ENCODE assay signal across 8 cellular contexts in genomic region chr20:63697868-63698545, GRCh38. TPM values are rescaled to one million over a fixed set of nuclear protein-coding genes. Genes with fewer than 3 reads are reported as not detected.
DNase-seq lines count a peak whose midpoint lies in the region; ATAC-seq and TF ChIP-seq lines count a peak whose summit lies in the region.
"Had no signal": no experiment of that assay in that cellular context is flagged by ENCODE, and none has a peak within 500 bp of the region (broad histone marks: within the 10 kb centered on the region; RNA-seq: fewer than 3 reads in every experiment).

No MANE protein-coding gene starts in this region.

- H3K4me1 ChIP-seq in foreskin keratinocyte (peaks cover 14% of the 10 kb centered on the region), transverse colon (peaks cover 19 to 35% (median 30%) of the 10 kb centered on the region in 4 donors)
- H3K4me1 ChIP-seq in CD4-positive, alpha-beta memory T cell (ENCODE audit: insufficient read depth, low read length): peaks cover 47% of the 10 kb centered on the region
- H3K4me1 ChIP-seq: HAP-1 had no signal

- CTCF ChIA-PET in CD4-positive, alpha-beta memory T cell (lab: Charles Lee; ENCODE audit: partially characterized antibody): interaction anchor here (1.0 kb wide), 1 partner anchor 116 kb away, joined by 3 read pairs; no protein-coding TSS in a partner anchor

- H3K27ac ChIP-seq in foreskin keratinocyte (peak overlapping the region; percentile 70), transverse colon (peak overlapping the region in 3 of 4 donors; percentile 19 to 41 (median 22))
- no peak overlapping the region for H3K27ac ChIP-seq in CD4-positive, alpha-beta memory T cell (ENCODE audit: low read depth, low read length)

- H3K4me3 ChIP-seq in transverse colon: no peak overlapping the region
- H3K4me3 ChIP-seq in CD4-positive, alpha-beta memory T cell (ENCODE audit: low read length in 2 of 2): no peak overlapping the region
- H3K4me3 ChIP-seq: HAP-1 had no signal

- no peak overlapping the region for H3K4me3 Mint-ChIP-seq in activated T-cell treated with anti-CD3 and anti-CD28 coated beads, Interleukin-2, amount 50 U/mL, for 24 hours
- H3K4me3 Mint-ChIP-seq in activated T-cell treated with anti-CD3 and anti-CD28 coated beads, Interleukin-2, amount 50 U/mL, for 72 hours: peak overlapping the region in 1 of 2 donors; percentile 18
- no peak overlapping the region for H3K4me3 Mint-ChIP-seq in CD4-positive, alpha-beta memory T cell

- WGBS in transverse colon (ENCODE audit: low coverage in 1 of 2), 2 donors: 84% methylated on average over 40 of the region's 40 CpGs; no CpG with 5 or more reads in 1 of the 2 donors

- peaks cover 56% of the 10 kb centered on the region for H3K36me3 Mint-ChIP-seq in activated T-cell treated with anti-CD3 and anti-CD28 coated beads, Interleukin-2, amount 50 U/mL, for 24 hours (ENCODE audit: low read depth)
- H3K36me3 Mint-ChIP-seq in activated T-cell treated with anti-CD3 and anti-CD28 coated beads, Interleukin-2, amount 50 U/mL, for 72 hours (ENCODE audit: insufficient read depth in 2 of 2): peaks cover 2% of the 10 kb centered on the region in 2 donors
- peaks cover 0 to 3% of the 10 kb centered on the region in 2 donors for H3K36me3 Mint-ChIP-seq in CD4-positive, alpha-beta memory T cell

- no peak for DNase-seq in activated T-cell treated with anti-CD3 and anti-CD28 coated beads, Interleukin-2, amount 50 U/mL, for 24 hours
- no peak for DNase-seq in activated T-cell treated with anti-CD3 and anti-CD28 coated beads, Interleukin-2, amount 50 U/mL, for 72 hours
- DNase-seq in foreskin keratinocyte (peak in 1 of 2 donors; percentile 25), transverse colon (peak; percentile 7), DMS114 treated with DMSO at 0.1 percent for 48 hours (lab: John Stamatoyannopoulos, UW; ENCODE audit: unreplicated experiment) (no peak)
- no peak for DNase-seq in CD4-positive, alpha-beta memory T cell
- DNase-seq: NCI-H2171 treated with DMSO at 0.1 percent for 48 hours had no signal

- intact Hi-C loops in transverse colon (cut with DNase I; ENCODE audit: low total_unique reads): no loop called here
- intact Hi-C loops in CD4-positive, alpha-beta memory T cell (cut with micrococcal nuclease): no loop called here

- POLR2A ChIA-PET in CD4-positive, alpha-beta memory T cell (lab: Charles Lee; ENCODE audit: partially characterized antibody): interaction anchor here (0.8 to 3.6 kb wide), 10 partner anchors 9 to 282 kb away, joined by 3 to 26 read pairs (median 3); partner anchors contain the start of genes ARFRP1, GMEB2, LIME1 and SAMD10

- peak overlapping the region; percentile 73 for H3K27ac Mint-ChIP-seq in activated T-cell treated with anti-CD3 and anti-CD28 coated beads, Interleukin-2, amount 50 U/mL, for 24 hours
- H3K27ac Mint-ChIP-seq in activated T-cell treated with anti-CD3 and anti-CD28 coated beads, Interleukin-2, amount 50 U/mL, for 72 hours: no peak overlapping the region
- no peak overlapping the region for H3K27ac Mint-ChIP-seq in CD4-positive, alpha-beta memory T cell

- H3K9me3 Mint-ChIP-seq in activated T-cell treated with anti-CD3 and anti-CD28 coated beads, Interleukin-2, amount 50 U/mL, for 24 hours: no peaks in the 10 kb centered on the region
- H3K9me3 Mint-ChIP-seq in activated T-cell treated with anti-CD3 and anti-CD28 coated beads, Interleukin-2, amount 50 U/mL, for 72 hours: no peaks in the 10 kb centered on the region
- H3K9me3 Mint-ChIP-seq in CD4-positive, alpha-beta memory T cell: peaks cover 0 to 3% (median 0%) of the 10 kb centered on the region in 8 donors

- in situ Hi-C loops in transverse colon (cut with MboI; ENCODE audit: low pct_ligation_motif_present in 1 of 4, low pct_unique_long_range_greater_than_20kb in 1 of 4, low sequenced_read_pairs in 3 of 4): no loop called here

- no peaks in the 10 kb centered on the region for H3K27me3 Mint-ChIP-seq in activated T-cell treated with anti-CD3 and anti-CD28 coated beads, Interleukin-2, amount 50 U/mL, for 24 hours
- H3K27me3 Mint-ChIP-seq in activated T-cell treated with anti-CD3 and anti-CD28 coated beads, Interleukin-2, amount 50 U/mL, for 72 hours (ENCODE audit: low read depth): no peaks in the 10 kb centered on the region
- no peaks in the 10 kb centered on the region for H3K27me3 Mint-ChIP-seq in CD4-positive, alpha-beta memory T cell

- TF ChIP-seq CTCF in foreskin keratinocyte (conservative IDR thresholded peaks at IDR 0.05) (no peak), transverse colon (IDR thresholded peaks at IDR 0.05) (no peak)

- ATAC-seq in activated T-cell treated with anti-CD3 and anti-CD28 coated beads, Interleukin-2, amount 50 U/mL, for 72 hours (replicated peaks in 1 of 2): no peak
- no peak for ATAC-seq in foreskin keratinocyte

- H3K36me3 ChIP-seq in transverse colon: no peaks in the 10 kb centered on the region
- no peaks in the 10 kb centered on the region for H3K36me3 ChIP-seq in CD4-positive, alpha-beta memory T cell (ENCODE audit: insufficient read depth, low read length)

- H3K9me3 ChIP-seq in transverse colon: no peaks in the 10 kb centered on the region
- no peaks in the 10 kb centered on the region for H3K9me3 ChIP-seq in CD4-positive, alpha-beta memory T cell (ENCODE audit: control insufficient read depth in 1 of 2, low read length in 2 of 2)
- H3K9me3 ChIP-seq: HAP-1 had no signal

- TF ChIP-seq EP300 in transverse colon (IDR thresholded peaks at IDR 0.05; ENCODE audit: low read depth): no peak

- no peaks in the 10 kb centered on the region for H3K27me3 ChIP-seq in foreskin keratinocyte
- no peaks in the 10 kb centered on the region for H3K27me3 ChIP-seq in transverse colon
- no peaks in the 10 kb centered on the region for H3K27me3 ChIP-seq in CD4-positive, alpha-beta memory T cell (ENCODE audit: insufficient read depth, low read length)

- peaks cover 49% of the 10 kb centered on the region for H3K4me1 Mint-ChIP-seq in activated T-cell treated with anti-CD3 and anti-CD28 coated beads, Interleukin-2, amount 50 U/mL, for 24 hours (ENCODE audit: low read depth)
- H3K4me1 Mint-ChIP-seq in activated T-cell treated with anti-CD3 and anti-CD28 coated beads, Interleukin-2, amount 50 U/mL, for 72 hours (ENCODE audit: low read depth): peaks cover 12% of the 10 kb centered on the region
- H3K4me1 Mint-ChIP-seq in CD4-positive, alpha-beta memory T cell: peaks cover 6 to 38% (median 17%) of the 10 kb centered on the region in 4 donors

- no peak for TF ChIP-seq POLR2A in transverse colon (IDR thresholded peaks at IDR 0.05)

RNA-seq across cellular contexts. Expression of gene TNFRSF6B, which starts 1.6 kb away (rescaled TPM):
- total RNA-seq in activated T-cell treated with anti-CD3 and anti-CD28 coated beads, Interleukin-2, amount 50 U/mL, for 72 hours: 1 to 10 TPM; 1.0 to 1.2 TPM
- total RNA-seq in foreskin keratinocyte (189 and 224 TPM in 2 replicates), transverse colon (10 to 100 TPM in 3 of 4 donors, 1 to 10 TPM in 1; 4.2 to 34.4 (median 13.6) TPM)
- 245 and 287 TPM in 2 replicates for polyA plus RNA-seq in foreskin keratinocyte
- total RNA-seq in CD4-positive, alpha-beta memory T cell: not detected
- not detected for polyA plus RNA-seq in CD4-positive, alpha-beta memory T cell

RNA-seq across cellular contexts. Expression of gene ARFRP1, which starts 9.8 kb away (rescaled TPM):
- 10 to 100 TPM; 55.1 to 70.9 TPM for total RNA-seq in activated T-cell treated with anti-CD3 and anti-CD28 coated beads, Interleukin-2, amount 50 U/mL, for 72 hours
- total RNA-seq in foreskin keratinocyte (32.3 and 39.2 TPM in 2 replicates), transverse colon (10 to 100 TPM; 46.2 to 75.4 (median 56.2) TPM)
- polyA plus RNA-seq in foreskin keratinocyte: 43.5 and 49.0 TPM in 2 replicates
- total RNA-seq in CD4-positive, alpha-beta memory T cell: 10 to 100 TPM; 85.6 to 92.0 TPM
- polyA plus RNA-seq in CD4-positive, alpha-beta memory T cell: 10 to 100 TPM; 65.5 to 66.3 TPM

RNA-seq across cellular contexts. Expression of gene ZGPAT, which starts 9.8 kb away (rescaled TPM):
- 10 to 100 TPM; 24.3 to 28.0 TPM for total RNA-seq in activated T-cell treated with anti-CD3 and anti-CD28 coated beads, Interleukin-2, amount 50 U/mL, for 72 hours
- total RNA-seq in foreskin keratinocyte (17.1 and 20.9 TPM in 2 replicates), transverse colon (100 to 1,000 TPM in 2 of 4 donors, 10 to 100 TPM in 2; 29.1 to 346 (median 76.5) TPM)
- polyA plus RNA-seq in foreskin keratinocyte: 23.3 and 24.8 TPM in 2 replicates
- total RNA-seq in CD4-positive, alpha-beta memory T cell: 10 to 100 TPM; 51.8 to 55.3 TPM
- polyA plus RNA-seq in CD4-positive, alpha-beta memory T cell: 10 to 100 TPM; 34.6 to 69.5 TPM

RNA-seq across cellular contexts. Expression of gene LIME1, which starts 38.5 kb away (rescaled TPM):
- 10 to 100 TPM; 13.4 to 21.1 TPM for total RNA-seq in activated T-cell treated with anti-CD3 and anti-CD28 coated beads, Interleukin-2, amount 50 U/mL, for 72 hours
- total RNA-seq in foreskin keratinocyte (2.4 and 3.3 TPM in 2 replicates), transverse colon (10 to 100 TPM; 24.4 to 91.1 (median 44.0) TPM)
- 4.4 and 5.3 TPM in 2 replicates for polyA plus RNA-seq in foreskin keratinocyte
- 100 to 1,000 TPM; 162 to 169 TPM for total RNA-seq in CD4-positive, alpha-beta memory T cell
- polyA plus RNA-seq in CD4-positive, alpha-beta memory T cell: 100 to 1,000 TPM; 297 to 324 TPM

RNA-seq across cellular contexts. Expression of gene RTEL1, which starts 39.9 kb away (rescaled TPM):
- total RNA-seq in activated T-cell treated with anti-CD3 and anti-CD28 coated beads, Interleukin-2, amount 50 U/mL, for 72 hours: 10 to 100 TPM; 26.8 to 34.6 TPM
- total RNA-seq in foreskin keratinocyte (17.6 and 20.7 TPM in 2 replicates), transverse colon (10 to 100 TPM; 18.8 to 84.9 (median 24.1) TPM)
- 14.2 and 15.5 TPM in 2 replicates for polyA plus RNA-seq in foreskin keratinocyte
- total RNA-seq in CD4-positive, alpha-beta memory T cell: 10 to 100 TPM; 30.9 to 36.0 TPM
- 1 to 10 TPM; 1.3 to 5.4 TPM for polyA plus RNA-seq in CD4-positive, alpha-beta memory T cell
